In the genomic region with DNA sequence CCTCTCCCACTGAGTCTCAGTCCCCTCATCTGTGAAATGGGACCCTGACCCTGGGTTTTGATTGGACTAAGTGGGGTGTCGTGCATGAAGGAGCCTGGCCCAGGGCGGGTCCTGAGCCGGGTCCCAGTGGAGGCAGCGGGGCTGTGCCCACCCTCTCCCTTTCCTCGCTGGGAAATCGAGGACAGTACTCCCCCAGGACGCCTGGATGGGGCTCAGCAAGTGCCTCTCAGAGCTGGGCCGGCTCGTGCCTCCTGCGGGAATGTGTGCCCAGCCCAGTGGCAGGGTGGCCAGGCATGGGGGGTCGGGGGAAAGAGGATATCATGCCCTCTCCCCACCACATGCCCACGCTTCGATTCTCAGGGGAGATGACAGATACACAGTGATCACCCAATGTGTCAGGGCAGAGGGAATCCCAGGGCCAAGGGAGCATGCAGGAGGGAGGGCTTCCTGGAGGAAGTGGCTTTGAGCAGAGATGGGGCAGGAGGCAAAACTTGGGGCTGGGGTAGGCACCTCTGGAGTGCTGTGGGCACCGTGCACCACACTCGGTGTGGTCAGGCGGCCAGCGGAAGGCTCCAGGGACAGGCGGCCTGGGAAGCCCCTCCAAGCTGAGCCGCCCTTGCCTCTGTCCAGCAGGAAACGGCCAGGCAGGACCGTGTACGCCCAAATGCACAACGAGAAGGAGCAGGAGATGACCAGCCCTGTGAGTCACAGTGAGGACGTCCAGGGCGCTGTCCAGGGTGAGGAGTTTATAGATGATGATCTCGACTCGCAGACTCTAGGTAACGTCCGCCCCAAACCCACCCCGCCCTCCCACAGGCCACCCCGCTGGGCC, we compare ENCODE assay signal across 17 cellular contexts.
DNase-seq lines count a peak whose midpoint lies in the region; ATAC-seq and TF ChIP-seq lines count a peak whose summit lies in the region.
"Had no signal": no experiment of that assay in that cellular context is flagged by ENCODE, and none has a peak within 500 bp of the region (broad histone marks: within the 10 kb centered on the region; RNA-seq: fewer than 3 reads in every experiment).

No MANE protein-coding gene starts in this region.

- no peak overlapping the region for H2BK15ac ChIP-seq in neuronal stem cell (ENCODE audit: low read length)

- H3K27ac Mint-ChIP-seq in activated naive CD4-positive, alpha-beta T cell treated with anti-CD3 and anti-CD28 coated beads, Interleukin-2, amount 50 U/mL, for 72 hours = no peak overlapping the region
- H3K27ac Mint-ChIP-seq: type B pancreatic cell had no signal

- H3K9me2 ChIP-seq in GM23248 (ENCODE audit: insufficient read depth) (no peaks in the 10 kb centered on the region), PC-3 (replicated peaks; ENCODE audit: low read length) (no peaks in the 10 kb centered on the region)

- ATAC-seq in PC-3 = peak; percentile 98
- ATAC-seq in activated naive CD4-positive, alpha-beta T cell treated with anti-CD3 and anti-CD28 coated beads, Interleukin-2, amount 50 U/mL, for 72 hours = no peak

- H2BK120ac ChIP-seq in neuronal stem cell (ENCODE audit: low read depth, low read length) = no peak overlapping the region

- H3K79me2 ChIP-seq in GM23248 (ENCODE audit: insufficient read depth) (no peaks in the 10 kb centered on the region), PC-3 (ENCODE audit: low read length) (no peaks in the 10 kb centered on the region)

- peak overlapping the region; percentile 89 for H3K14ac ChIP-seq in neuronal stem cell (ENCODE audit: low read length)

- H2AK5ac ChIP-seq in neuronal stem cell (ENCODE audit: low read depth, low read length) = peak overlapping the region; percentile 63

- no peak for TF ChIP-seq CTCF in PC-3 (conservative IDR thresholded peaks at IDR 0.05; ENCODE audit: low read depth, low read length)
- no peak for TF ChIP-seq CTCF in choroid plexus epithelial cell (conservative IDR thresholded peaks at IDR 0.05; ENCODE audit: low read depth, low read length)
- no peak for TF ChIP-seq CTCF in breast epithelium (IDR thresholded peaks at IDR 0.05)

- H3K9me3 ChIP-seq in GM23248 (ENCODE audit: low read depth) (no peaks in the 10 kb centered on the region), PC-3 (ENCODE audit: low read length) (no peaks in the 10 kb centered on the region), neuronal stem cell (replicated peaks in 1 of 2; ENCODE audit: control insufficient read depth in 2 of 2, insufficient read depth in 1 of 2, low read depth in 1 of 2, low read length in 2 of 2) (no peaks in the 10 kb centered on the region), breast epithelium (peaks cover 0 to 6% of the 10 kb centered on the region in 2 donors)
- H3K9me3 ChIP-seq: BE2C had no signal

- TF ChIP-seq POLR2A in breast epithelium (IDR thresholded peaks at IDR 0.05) = no peak

- H2BK12ac ChIP-seq in neuronal stem cell (ENCODE audit: low read length) = no peak overlapping the region

- CTCF ChIA-PET in PC-3 (lab: Charles Lee) = interaction anchor here (0.6 kb wide), 1 partner anchor 55 kb away, joined by 3 read pairs; no protein-coding TSS in a partner anchor

- no peak overlapping the region for H4K91ac ChIP-seq in neuronal stem cell (ENCODE audit: low read depth, low read length, poor library complexity)

- no peaks in the 10 kb centered on the region for H3K79me1 ChIP-seq in neuronal stem cell (ENCODE audit: low read depth, low read length)

- H3K27me3 ChIP-seq in GM23248 (replicated peaks; ENCODE audit: insufficient read depth) (no peaks in the 10 kb centered on the region), PC-3 (ENCODE audit: low read length) (no peaks in the 10 kb centered on the region), neuronal stem cell (ENCODE audit: control insufficient read depth in 3 of 3, insufficient read depth in 3 of 3, low read depth in 1 of 3, low read length in 3 of 3) (peaks cover 0 to 15% (median 0%) of the 10 kb centered on the region in 3 experiments), breast epithelium (no peaks in the 10 kb centered on the region)
- H3K27me3 ChIP-seq: BE2C had no signal

- no TSS peak for BruUV-seq in PC-3 (replicated peaks; lab: Mats Ljungman, UMichigan)

- H3K4me1 ChIP-seq in GM23248 (ENCODE audit: insufficient read depth) (no peaks in the 10 kb centered on the region), PC-3 (ENCODE audit: insufficient read depth, low read length) (no peaks in the 10 kb centered on the region), neuronal stem cell (ENCODE audit: control insufficient read depth in 2 of 2, insufficient read depth in 1 of 2, low read depth in 1 of 2, low read length in 2 of 2) (no peaks in the 10 kb centered on the region), breast epithelium (no peaks in the 10 kb centered on the region)
- H3K4me1 ChIP-seq: BE2C had no signal

- H2AFZ ChIP-seq in GM23248 (no peak overlapping the region), PC-3 (ENCODE audit: low read length) (no peak overlapping the region), neuronal stem cell (ENCODE audit: low read length) (no peak overlapping the region)
- H2AFZ ChIP-seq: PC-9 had no signal

- H3K9ac ChIP-seq in GM23248 (no peak overlapping the region), PC-3 (ENCODE audit: low read length) (no peak overlapping the region), neuronal stem cell (ENCODE audit: low read depth, low read length, poor library complexity) (peak overlapping the region; percentile 44)

- intact Hi-C loops in PC-3 (cut with micrococcal nuclease) = no loop called here
- intact Hi-C loops in breast epithelium (cut with DNase I; ENCODE audit: low total_unique reads) = no loop called here

- DNase-seq in GM23248 (peak; percentile 36), PC-3 (peak; percentile 50), choroid plexus epithelial cell (ENCODE audit: low read depth) (peak; percentile 44), neuronal stem cell (ENCODE audit: low spot score) (no peak), NCI-H2227 treated with DMSO at 0.1 percent for 48 hours (lab: John Stamatoyannopoulos, UW) (no peak), breast epithelium (ENCODE audit: low spot score in 2 of 2) (no peak)
- DNase-seq in activated naive CD4-positive, alpha-beta T cell treated with anti-CD3 and anti-CD28 coated beads, Interleukin-2, amount 50 U/mL, for 72 hours (ENCODE audit: low spot score in 2 of 2) = no peak
- DNase-seq: activated CD4-positive, alpha-beta T cell treated with anti-CD3 and anti-CD28 coated beads for 1 hour; activated naive CD4-positive, alpha-beta T cell treated with anti-CD3 and anti-CD28 coated beads, Interleukin-2, amount 50 U/mL, for 16 hours; aorta; BE2C; NCI-H146; NCI-H774; occipital lobe; PC-9; retina had no signal

- H3K4me2 ChIP-seq in GM23248 (ENCODE audit: unreplicated experiment) (no peak overlapping the region), PC-3 (ENCODE audit: low read length) (no peak overlapping the region), neuronal stem cell (ENCODE audit: insufficient read depth, low read length, poor library complexity, severe bottlenecking) (no peak overlapping the region)
- H3K4me2 ChIP-seq: PC-9 had no signal

- no peaks in the 10 kb centered on the region for H3K9me3 Mint-ChIP-seq in activated naive CD4-positive, alpha-beta T cell treated with anti-CD3 and anti-CD28 coated beads, Interleukin-2, amount 50 U/mL, for 72 hours
- H3K9me3 Mint-ChIP-seq: type B pancreatic cell had no signal

- no peak overlapping the region for H3K4ac ChIP-seq in neuronal stem cell (ENCODE audit: low read length)

- no peaks in the 10 kb centered on the region for H3K36me3 Mint-ChIP-seq in activated naive CD4-positive, alpha-beta T cell treated with anti-CD3 and anti-CD28 coated beads, Interleukin-2, amount 50 U/mL, for 72 hours
- H3K36me3 Mint-ChIP-seq: type B pancreatic cell had no signal

- no peaks in the 10 kb centered on the region for H3F3A ChIP-seq in GM23248 (ENCODE audit: insufficient read depth)
- no peaks in the 10 kb centered on the region for H3F3A ChIP-seq in PC-3 (ENCODE audit: low read length, unreplicated experiment)

- no peak overlapping the region for H3K27ac ChIP-seq in GM23248
- no peak overlapping the region for H3K27ac ChIP-seq in PC-3 (ENCODE audit: low read length)
- no peak overlapping the region for H3K27ac ChIP-seq in neuronal stem cell (replicated peaks; ENCODE audit: low read length)
- H3K27ac ChIP-seq in breast epithelium = no peak overlapping the region
- H3K27ac ChIP-seq: PC-9 had no signal

- H2BK5ac ChIP-seq in neuronal stem cell (ENCODE audit: low read length) = peak overlapping the region; percentile 75

- H3K4me3 ChIP-seq in GM23248 = no peak overlapping the region
- H3K4me3 ChIP-seq in PC-3 (ENCODE audit: low read length) = no peak overlapping the region
- no peak overlapping the region for H3K4me3 ChIP-seq in choroid plexus epithelial cell (ENCODE audit: low read depth, low read length)
- no peak overlapping the region for H3K4me3 ChIP-seq in neuronal stem cell (ENCODE audit: low read length in 2 of 2)
- H3K4me3 ChIP-seq in breast epithelium = no peak overlapping the region
- H3K4me3 ChIP-seq: PC-9 had no signal

- peak overlapping the region; percentile 76 for H3K18ac ChIP-seq in neuronal stem cell (ENCODE audit: low read length)

- no peak overlapping the region for H4K8ac ChIP-seq in neuronal stem cell (ENCODE audit: low read depth, low read length)

- WGBS in GM23248 (ENCODE audit: low coverage in 1 of 2, low lambda C conversion rate in 2 of 2, missing lambda C conversion rate in 2 of 2), 2 experiments = 79 to 82% methylated on average over 24 to 30 of the region's 31 CpGs
- no CpG with 5 or more reads among the region's 31 CpGs for WGBS in neuronal stem cell (ENCODE audit: extremely low coverage in 2 of 2, insufficient read length in 2 of 2, insufficient replicate concordance in 1 of 2), 2 donors

- POLR2A ChIA-PET in PC-3 (lab: Charles Lee; ENCODE audit: unreplicated experiment) = no interaction called here

- in situ Hi-C loops in GM23248 (cut with MboI) = no loop called here

- H4K20me1 ChIP-seq in GM23248 (ENCODE audit: insufficient read depth) (no peaks in the 10 kb centered on the region), PC-3 (ENCODE audit: low read length) (no peaks in the 10 kb centered on the region)

- peak overlapping the region; percentile 34 for H3K23ac ChIP-seq in neuronal stem cell (ENCODE audit: low read depth, low read length, poor library complexity)

- H3K36me3 ChIP-seq in GM23248 (ENCODE audit: low read depth) = no peaks in the 10 kb centered on the region
- H3K36me3 ChIP-seq in PC-3 (ENCODE audit: low read depth, low read length) = no peaks in the 10 kb centered on the region
- H3K36me3 ChIP-seq in neuronal stem cell (replicated peaks in 1 of 2; ENCODE audit: control insufficient read depth in 2 of 2, insufficient read depth in 2 of 2, low read length in 2 of 2) = no peaks in the 10 kb centered on the region
- no peaks in the 10 kb centered on the region for H3K36me3 ChIP-seq in breast epithelium
- H3K36me3 ChIP-seq: BE2C had no signal

Comparison
In these comparisons a context has a peak if more than half of its experiments do, and no peak if none do; other contexts are left out.
1. DNase-seq: peak in GM23248 (single experiment), PC-3 (single experiment) and choroid plexus epithelial cell (single experiment); none in neuronal stem cell (single experiment), activated naive CD4-positive, alpha-beta T cell treated with anti-CD3 and anti-CD28 coated beads, Interleukin-2, amount 50 U/mL, for 72 hours (0 of 2), NCI-H2227 treated with DMSO at 0.1 percent for 48 hours (single experiment) and breast epithelium (0 of 2).